ENCODE assay signal across 8 cellular contexts in genomic region chr13:97257800-97258799, GRCh38. TPM values are rescaled to one million over a fixed set of nuclear protein-coding genes. Genes with fewer than 3 reads are reported as not detected.
DNase-seq lines count a peak whose midpoint lies in the region; ATAC-seq and TF ChIP-seq lines count a peak whose summit lies in the region.

No MANE protein-coding gene starts in this region.

- peak overlapping the region; percentile 24 for H3K4me3 Mint-ChIP-seq in Calu3 (ENCODE audit: low read depth, unreplicated experiment)
- peak overlapping the region; percentile 40 for H3K4me3 Mint-ChIP-seq in activated CD4-positive, alpha-beta memory T cell treated with anti-CD3 and anti-CD28 coated beads for 36 hours

- H3K4me1 ChIP-seq in foreskin keratinocyte: peaks cover 45% of the 10 kb centered on the region

- peak; percentile 78 for ATAC-seq in GM19452 (IDR thresholded peaks at IDR 0.05; ENCODE audit: unreplicated experiment)
- ATAC-seq in HG03354 (IDR thresholded peaks at IDR 0.05; ENCODE audit: poor library complexity, severe bottlenecking, unreplicated experiment): peak; percentile 79
- ATAC-seq in foreskin keratinocyte: peak; percentile 65

- POLR2A ChIA-PET in activated CD4-positive, alpha-beta memory T cell treated with anti-CD3 and anti-CD28 coated beads for 36 hours (lab: Charles Lee): interaction anchor here (0.6 to 6.0 kb wide), 3 partner anchors 9 to 133 kb away, joined by 3 to 56 read pairs (median 3); partner anchors contain the start of gene MBNL2

- H3K27me3 ChIP-seq in foreskin keratinocyte: no peaks in the 10 kb centered on the region

- no peak for TF ChIP-seq CTCF in Calu3 (IDR thresholded peaks at IDR 0.05; ENCODE audit: unreplicated experiment)
- TF ChIP-seq CTCF in foreskin keratinocyte (conservative IDR thresholded peaks at IDR 0.05): peak; percentile 37

- H3K4me1 Mint-ChIP-seq in Calu3 (ENCODE audit: low read depth, unreplicated experiment): peaks cover 38% of the 10 kb centered on the region
- peaks cover 80% of the 10 kb centered on the region for H3K4me1 Mint-ChIP-seq in activated CD4-positive, alpha-beta memory T cell treated with anti-CD3 and anti-CD28 coated beads for 36 hours (ENCODE audit: low read depth)

- DNase-seq in Calu3 (peak; percentile 54), foreskin keratinocyte (peak; percentile 81 to 84), renal cortical epithelial cell (ENCODE audit: low read depth) (peak; percentile 95), mucosa of gallbladder (ENCODE audit: low spot score) (no peak), NCI-H1694 treated with DMSO at 0.1 percent for 48 hours (lab: John Stamatoyannopoulos, UW) (no peak)
- DNase-seq in activated CD4-positive, alpha-beta memory T cell treated with anti-CD3 and anti-CD28 coated beads for 36 hours: peak; percentile 45

- H3K27ac ChIP-seq in foreskin keratinocyte: peak overlapping the region; percentile 51

- intact Hi-C loops in Calu3 (cut with micrococcal nuclease; ENCODE audit: unreplicated experiment): loop anchor here (2.0 to 5.0 kb wide), 2 partner anchors 36 to 87 kb away; partner anchors contain the start of gene MBNL2
- intact Hi-C loops in activated CD4-positive, alpha-beta memory T cell treated with anti-CD3 and anti-CD28 coated beads for 36 hours (cut with micrococcal nuclease): loop anchor here (1.0 to 10.0 kb wide), 4 partner anchors 18 to 719 kb away; partner anchors contain the start of genes MBNL2 and RAP2A

- BruUV-seq in Calu3 (replicated peaks; lab: Mats Ljungman, UMichigan): no TSS peak

- H3K36me3 Mint-ChIP-seq in Calu3 (ENCODE audit: insufficient read depth, unreplicated experiment): peaks cover 39% of the 10 kb centered on the region
- peaks cover 3% of the 10 kb centered on the region for H3K36me3 Mint-ChIP-seq in activated CD4-positive, alpha-beta memory T cell treated with anti-CD3 and anti-CD28 coated beads for 36 hours

- H3K27me3 Mint-ChIP-seq in Calu3 (ENCODE audit: unreplicated experiment): no peaks in the 10 kb centered on the region
- H3K27me3 Mint-ChIP-seq in activated CD4-positive, alpha-beta memory T cell treated with anti-CD3 and anti-CD28 coated beads for 36 hours: no peaks in the 10 kb centered on the region

- CTCF ChIA-PET in Calu3 (lab: Charles Lee): no interaction called here
- CTCF ChIA-PET in activated CD4-positive, alpha-beta memory T cell treated with anti-CD3 and anti-CD28 coated beads for 36 hours (lab: Charles Lee): interaction anchor here (1.7 to 1.8 kb wide), 2 partner anchors 34 to 148 kb away, joined by 6 to 8 read pairs; no protein-coding TSS in a partner anchor

- no peaks in the 10 kb centered on the region for H3K9me3 Mint-ChIP-seq in Calu3 (ENCODE audit: low read depth, unreplicated experiment)
- no peaks in the 10 kb centered on the region for H3K9me3 Mint-ChIP-seq in activated CD4-positive, alpha-beta memory T cell treated with anti-CD3 and anti-CD28 coated beads for 36 hours

- H3K27ac Mint-ChIP-seq in Calu3 (ENCODE audit: unreplicated experiment): peak overlapping the region; percentile 96
- peak overlapping the region; percentile 76 for H3K27ac Mint-ChIP-seq in activated CD4-positive, alpha-beta memory T cell treated with anti-CD3 and anti-CD28 coated beads for 36 hours

RNA-seq across cellular contexts. Expression of gene MBNL2, which starts 36.0 kb away (rescaled TPM):
- total RNA-seq in Calu3 (2022) (29.8 and 37.1 TPM in 2 replicates), foreskin keratinocyte (27.3 and 33.1 TPM in 2 replicates), renal cortical epithelial cell (36.5 and 124 TPM in 2 replicates), mucosa of gallbladder (74.7 TPM)
- total RNA-seq in activated CD4-positive, alpha-beta memory T cell treated with anti-CD3 and anti-CD28 coated beads for 36 hours: 10 to 100 TPM; 23.4 to 24.6 TPM
- 5.0 and 5.2 TPM in 2 replicates for polyA plus RNA-seq in foreskin keratinocyte

Comparison
In these comparisons a context has a peak if more than half of its experiments do, and no peak if none do; other contexts are left out.
1. DNase-seq: peak in Calu3 (single experiment), activated CD4-positive, alpha-beta memory T cell treated with anti-CD3 and anti-CD28 coated beads for 36 hours (single experiment), foreskin keratinocyte (2 of 2) and renal cortical epithelial cell (single experiment); none in mucosa of gallbladder (single experiment) and NCI-H1694 treated with DMSO at 0.1 percent for 48 hours (single experiment).
2. Peak in every context shown above with its lines, with median percentiles within 50 percentile points of each other: ATAC-seq.